Comparison of ENCODE assay signal across 8 cellular contexts in genomic region chr10:110221721-110222261, GRCh38. TPM values are rescaled to one million over a fixed set of nuclear protein-coding genes. Genes with fewer than 3 reads are reported as not detected.
DNase-seq lines count a peak whose midpoint lies in the region; ATAC-seq, FAIRE-seq and TF ChIP-seq lines count a peak whose summit lies in the region.

No MANE protein-coding gene starts in this region.

- peak; percentile 64 for FAIRE-seq in endothelial cell of umbilical vein (lab: Jason Lieb, UNC)

- H3K27me3 Mint-ChIP-seq in stimulated activated naive B cell treated with anti-CD40 and anti-IgM and Interleukin-4, amounts not matched to agents 10 μg/mL and 1 μg/mL and 100 μg/mL, for 72 hours, result no peaks in the 10 kb centered on the region

- H3K27me3 ChIP-seq in endothelial cell of umbilical vein (ENCODE audit: control insufficient read depth in 2 of 2, insufficient read depth in 2 of 2, low read length in 2 of 2) (no peaks in the 10 kb centered on the region), mucosa of stomach (ENCODE audit: control insufficient read depth, insufficient read depth, low read length) (no peaks in the 10 kb centered on the region)

- peak overlapping the region; percentile 80 for H2AFZ ChIP-seq in endothelial cell of umbilical vein (ENCODE audit: low read depth, low read length)

- H3K4me3 ChIP-seq in AG04449 (ENCODE audit: low read depth, low read length) (peak overlapping the region; percentile 61), endothelial cell of umbilical vein (replicated peaks in 1 of 3; ENCODE audit: insufficient read depth in 1 of 3, low read depth in 1 of 3, low read length in 3 of 3) (no peak overlapping the region), mucosa of stomach (ENCODE audit: low read length) (no peak overlapping the region)

- no peaks in the 10 kb centered on the region for H3K79me2 ChIP-seq in endothelial cell of umbilical vein (ENCODE audit: control insufficient read depth, insufficient read depth, low read length)

- no peaks in the 10 kb centered on the region for H3K9me1 ChIP-seq in endothelial cell of umbilical vein (replicated peaks; ENCODE audit: control insufficient read depth, extremely low read depth, insufficient read depth, low read length)

- H3K4me3 Mint-ChIP-seq in stimulated activated naive B cell treated with anti-CD40 and anti-IgM and Interleukin-4, amounts not matched to agents 10 μg/mL and 1 μg/mL and 100 μg/mL, for 72 hours, result peak overlapping the region; percentile 78 to 83

- no peaks in the 10 kb centered on the region for H3K9me3 Mint-ChIP-seq in stimulated activated naive B cell treated with anti-CD40 and anti-IgM and Interleukin-4, amounts not matched to agents 10 μg/mL and 1 μg/mL and 100 μg/mL, for 72 hours

- CTCF ChIA-PET in AG04449 (lab: Yijun Ruan, JAX), result interaction anchor here (0.6 to 6.0 kb wide), 9 partner anchors 11 to 338 kb away, joined by 3 to 40 read pairs (median 4); no protein-coding TSS in a partner anchor
- CTCF ChIA-PET in endothelial cell of umbilical vein (lab: Charles Lee), result interaction anchor here (0.6 to 10.1 kb wide), 8 partner anchors 11 to 337 kb away, joined by 3 to 99 read pairs (median 5); partner anchors contain the start of gene MXI1

- H3K4me2 ChIP-seq in endothelial cell of umbilical vein (ENCODE audit: insufficient read depth, low read length), result peak overlapping the region; percentile 7

- H3K27ac ChIP-seq in endothelial cell of umbilical vein (ENCODE audit: insufficient read depth, low read depth, low read length), result no peak overlapping the region

- peak; percentile 36 for TF ChIP-seq CTCF in AG04449 (IDR thresholded peaks at IDR 0.05; ENCODE audit: insufficient read depth, low read length, missing control alignments)
- TF ChIP-seq CTCF in endothelial cell of umbilical vein (IDR thresholded peaks at IDR 0.05; ENCODE audit: extremely low read depth in 1 of 2, insufficient read depth in 1 of 2, low read depth in 1 of 2, low read length in 2 of 2), result peak in 1 of 2 donors; percentile 35

- dilution Hi-C loops in endothelial cell of umbilical vein (cut with MboI; ENCODE audit: extremely low pct_ligation_motif_present, low sequenced_read_pairs), result no loop called here

- H3K9me3 ChIP-seq in endothelial cell of umbilical vein (replicated peaks; ENCODE audit: control insufficient read depth, insufficient read depth, low read length) (no peaks in the 10 kb centered on the region), mucosa of stomach (ENCODE audit: control insufficient read depth, low read length) (no peaks in the 10 kb centered on the region)

- H4K20me1 ChIP-seq in endothelial cell of umbilical vein (replicated peaks; ENCODE audit: control insufficient read depth, extremely low read depth, insufficient read depth, low read length), result no peaks in the 10 kb centered on the region

- H3K4me1 Mint-ChIP-seq in stimulated activated naive B cell treated with anti-CD40 and anti-IgM and Interleukin-4, amounts not matched to agents 10 μg/mL and 1 μg/mL and 100 μg/mL, for 72 hours, result peaks cover 16 to 18% of the 10 kb centered on the region in 2 donors

- no TSS peak for BruUV-seq in endothelial cell of umbilical vein (replicated peaks; lab: Mats Ljungman, UMichigan)

- H3K9ac ChIP-seq in endothelial cell of umbilical vein (replicated peaks; ENCODE audit: extremely low read depth, insufficient read depth, low read length) (no peak overlapping the region), mucosa of stomach (ENCODE audit: low read length) (peak overlapping the region; percentile 56)

- intact Hi-C loops in endothelial cell of umbilical vein (cut with micrococcal nuclease), result no loop called here

- POLR2A ChIA-PET in AG04449 (lab: Yijun Ruan, JAX), result interaction anchor here (0.8 to 1.3 kb wide), 3 partner anchors 11 to 81 kb away, joined by 6 to 7 read pairs (median 6); no protein-coding TSS in a partner anchor
- POLR2A ChIA-PET in endothelial cell of umbilical vein (lab: Charles Lee), result interaction anchor here (1.3 kb wide), 1 partner anchor 11 kb away, joined by 10 read pairs; no protein-coding TSS in a partner anchor

- no peaks in the 10 kb centered on the region for H3K36me3 Mint-ChIP-seq in stimulated activated naive B cell treated with anti-CD40 and anti-IgM and Interleukin-4, amounts not matched to agents 10 μg/mL and 1 μg/mL and 100 μg/mL, for 72 hours

- peak overlapping the region; percentile 85 for H3K27ac Mint-ChIP-seq in stimulated activated naive B cell treated with anti-CD40 and anti-IgM and Interleukin-4, amounts not matched to agents 10 μg/mL and 1 μg/mL and 100 μg/mL, for 72 hours

- ATAC-seq in GM18520 (IDR thresholded peaks at IDR 0.05; ENCODE audit: unreplicated experiment), result peak; percentile 40
- ATAC-seq in HG03108 (IDR thresholded peaks at IDR 0.05; ENCODE audit: unreplicated experiment), result peak; percentile 40
- peak; percentile 43 to 66 for ATAC-seq in stimulated activated naive B cell treated with anti-CD40 and anti-IgM and Interleukin-4, amounts not matched to agents 10 μg/mL and 1 μg/mL and 100 μg/mL, for 72 hours (replicated peaks)

- H3K4me1 ChIP-seq in endothelial cell of umbilical vein (ENCODE audit: control insufficient read depth, extremely low read depth, insufficient read depth, low read length), result peaks cover 8% of the 10 kb centered on the region
- peaks cover 14% of the 10 kb centered on the region for H3K4me1 ChIP-seq in mucosa of stomach (ENCODE audit: control insufficient read depth, insufficient read depth, low read length)

- TF ChIP-seq POLR2A in endothelial cell of umbilical vein (IDR thresholded peaks at IDR 0.05; ENCODE audit: low read depth, low read length), result no peak

- DNase-seq in AG04449 (ENCODE audit: low read depth, low spot score) (peak; percentile 85), NOMO-1 treated with DMSO at 0.1 percent for 48 hours (lab: John Stamatoyannopoulos, UW; ENCODE audit: unreplicated experiment) (peak; percentile 92), activated T-cell treated with anti-CD3 and anti-CD28 coated beads for 24 hours (ENCODE audit: low read depth) (peak; percentile 71), endothelial cell of umbilical vein (ENCODE audit: low read depth, low spot score) (peak; percentile 48)
- DNase-seq in stimulated activated naive B cell treated with anti-CD40 and anti-IgM and Interleukin-4, amounts not matched to agents 10 μg/mL and 1 μg/mL and 100 μg/mL, for 72 hours, result peak; percentile 47

- H3K36me3 ChIP-seq in endothelial cell of umbilical vein (ENCODE audit: control insufficient read depth in 2 of 2, extremely low read depth in 1 of 2, insufficient read depth in 2 of 2, low read length in 2 of 2), result no peaks in the 10 kb centered on the region
- no peaks in the 10 kb centered on the region for H3K36me3 ChIP-seq in mucosa of stomach (ENCODE audit: control insufficient read depth, insufficient read depth, low read length)

TF ChIP-seq in endothelial cell of umbilical vein, 7 proteins besides CTCF, POLR2A, EP300 and RAD21:
- TF ChIP-seq MAX (IDR thresholded peaks at IDR 0.05; ENCODE audit: insufficient read depth, insufficient read length) (no peak), JUN (IDR thresholded peaks at IDR 0.05; ENCODE audit: borderline replicate concordance, insufficient read depth, insufficient read length, low read depth) (peak; percentile 57), EZH2 (IDR thresholded peaks at IDR 0.05; ENCODE audit: borderline replicate concordance, low read depth, low read length, severe bottlenecking) (no peak), GATA2 (IDR thresholded peaks at IDR 0.05; ENCODE audit: insufficient read depth, insufficient read length, low read depth, low read length) (no peak), FOS (IDR thresholded peaks at IDR 0.05; ENCODE audit: borderline replicate concordance, insufficient read depth, low read length) (peak; percentile 24)

RNA-seq across cellular contexts. Expression of gene MXI1, which starts 14.4 kb away (rescaled TPM):
- 4.7 and 8.5 TPM in 2 replicates for total RNA-seq in endothelial cell of umbilical vein
- 2.7 and 3.0 TPM in 2 replicates for polyA plus RNA-seq in endothelial cell of umbilical vein
- 2.6 and 3.6 TPM in 2 replicates for polyA plus RNA-seq in endothelial cell of umbilical vein (2011; cell fraction: cytosol; rRNA removed)
- polyA plus RNA-seq in endothelial cell of umbilical vein (2011; cell fraction: nucleus; rRNA removed), result 3.0 and 3.2 TPM in 2 replicates
- polyA plus RNA-seq in endothelial cell of umbilical vein (2012), result 5.5 and 8.6 TPM in 2 replicates
- polyA minus RNA-seq in endothelial cell of umbilical vein, result 3.1 and 4.5 TPM in 2 replicates
- 17.6 TPM for polyA minus RNA-seq in endothelial cell of umbilical vein (2011; cell fraction: cytosol; rRNA and poly(A)+ RNA removed)
- 1.7 and 2.4 TPM in 2 replicates for polyA minus RNA-seq in endothelial cell of umbilical vein (2011; cell fraction: nucleus; rRNA and poly(A)+ RNA removed)
